In genomic region chr13:28717170-28717569, GRCh38 we compare ENCODE assay signal across 9 cellular contexts. TPM values are rescaled to one million over a fixed set of nuclear protein-coding genes. Genes with fewer than 3 reads are reported as not detected.
DNase-seq lines count a peak whose midpoint lies in the region; ATAC-seq and TF ChIP-seq lines count a peak whose summit lies in the region.
"Had no signal": no experiment of that assay in that cellular context is flagged by ENCODE, and none has a peak within 500 bp of the region (broad histone marks: within the 10 kb centered on the region; RNA-seq: fewer than 3 reads in every experiment).

No MANE protein-coding gene starts in this region.

- H3K36me3 ChIP-seq in right atrium auricular region (no peaks in the 10 kb centered on the region), brain microvascular endothelial cell (replicated peaks) (peaks cover 2% of the 10 kb centered on the region), upper lobe of left lung (no peaks in the 10 kb centered on the region)
- H3K36me3 ChIP-seq: adrenal gland had no signal

- peak overlapping the region; percentile 96 to 99 for H3K27ac ChIP-seq in right atrium auricular region
- peak overlapping the region; percentile 90 for H3K27ac ChIP-seq in brain microvascular endothelial cell
- peak overlapping the region; percentile 10 to 99 (median 80) for H3K27ac ChIP-seq in upper lobe of left lung

- H3K27me3 Mint-ChIP-seq in naive B cell: no peaks in the 10 kb centered on the region

- TF ChIP-seq CTCF in right atrium auricular region (IDR thresholded peaks at IDR 0.05) (no peak), brain microvascular endothelial cell (IDR thresholded peaks at IDR 0.05; ENCODE audit: low read depth, low read length, missing control alignments) (no peak), upper lobe of left lung (IDR thresholded peaks at IDR 0.05) (no peak)

- H3K27ac Mint-ChIP-seq in naive B cell: peak overlapping the region in 4 of 6 donors; percentile 67 to 99 (median 88)

- H3K4me3 ChIP-seq in right atrium auricular region: no peak overlapping the region
- peak overlapping the region; percentile 84 for H3K4me3 ChIP-seq in brain microvascular endothelial cell (ENCODE audit: low read depth, low read length)
- H3K4me3 ChIP-seq in upper lobe of left lung: no peak overlapping the region

- DNase-seq in right atrium auricular region (ENCODE audit: low spot score) (no peak), cardiac septum (ENCODE audit: low spot score) (no peak), brain microvascular endothelial cell (no peak), naive B cell (no peak), upper lobe of left lung (no peak), nucleus accumbens (lab: John Stamatoyannopoulos, UW) (no peak), putamen (ENCODE audit: low spot score) (no peak)

- H3K27me3 ChIP-seq in right atrium auricular region: no peaks in the 10 kb centered on the region
- H3K27me3 ChIP-seq in brain microvascular endothelial cell (replicated peaks): no peaks in the 10 kb centered on the region
- no peaks in the 10 kb centered on the region for H3K27me3 ChIP-seq in upper lobe of left lung
- H3K27me3 ChIP-seq: adrenal gland had no signal

- H3K9me3 Mint-ChIP-seq in naive B cell: no peaks in the 10 kb centered on the region

- no peak for TF ChIP-seq POLR2A in upper lobe of left lung (IDR thresholded peaks at IDR 0.05)

- H3K4me3 Mint-ChIP-seq in naive B cell: peak overlapping the region; percentile 76 to 98 (median 93)

- TF ChIP-seq EP300 in upper lobe of left lung (IDR thresholded peaks at IDR 0.05): no peak

- intact Hi-C loops in cardiac septum (cut with DNase I): loop anchor here (5.0 kb wide), 1 partner anchor 60 kb away; the partner anchor contains the start of gene POMP

- ATAC-seq in naive B cell (ENCODE audit: low read depth in 2 of 2): no peak
- no peak for ATAC-seq in upper lobe of left lung (ENCODE audit: low FRiP score in 2 of 2)
- ATAC-seq in GM19463 (IDR thresholded peaks at IDR 0.05; ENCODE audit: unreplicated experiment): no peak

- H3K9me3 ChIP-seq in right atrium auricular region (no peaks in the 10 kb centered on the region), upper lobe of left lung (no peaks in the 10 kb centered on the region)
- H3K9me3 ChIP-seq: adrenal gland had no signal

- peaks cover 0 to 12% of the 10 kb centered on the region in 2 donors for H3K36me3 Mint-ChIP-seq in naive B cell

- WGBS in upper lobe of left lung, 2 donors: 64 to 83% methylated on average over 3 of the region's 3 CpGs

- peaks cover 0 to 30% of the 10 kb centered on the region in 2 donors for H3K4me1 ChIP-seq in right atrium auricular region
- peaks cover 20 to 30% (median 25%) of the 10 kb centered on the region in 4 donors for H3K4me1 ChIP-seq in upper lobe of left lung

- H3K4me1 Mint-ChIP-seq in naive B cell: peaks cover 23 to 37% (median 25%) of the 10 kb centered on the region in 3 donors

- in situ Hi-C loops in brain microvascular endothelial cell (cut with HindIII; ENCODE audit: low pct_ligation_motif_present, low sequenced_read_pairs): no loop called here

RNA-seq across cellular contexts. Expression of gene SLC46A3, which starts 1.6 kb away (rescaled TPM):
- 10 to 100 TPM; 13.5 to 24.1 TPM for total RNA-seq in right atrium auricular region
- 9.9 TPM for total RNA-seq in cardiac septum
- 10 to 100 TPM; 31.4 to 44.5 (median 32.5) TPM for polyA plus RNA-seq in naive B cell (ENCODE audit: low read depth in 6 of 6)
- total RNA-seq in upper lobe of left lung: 10 to 100 TPM in 5 of 6 donors, 1 to 10 TPM in 1; 5.8 to 25.0 (median 14.6) TPM

RNA-seq across cellular contexts. Expression of gene POMP, which starts 58.2 kb away (rescaled TPM):
- total RNA-seq in right atrium auricular region (10 to 100 TPM; 88.2 to 93.7 TPM), cardiac septum (82.8 TPM), upper lobe of left lung (10 to 100 TPM; 11.5 to 59.8 (median 51.4) TPM)
- 100 to 1,000 TPM; 118 to 165 (median 136) TPM for polyA plus RNA-seq in naive B cell (ENCODE audit: low read depth in 6 of 6)
